8 cellular contexts compared by ENCODE assay signal in genomic region chr17:17681744-17682292, GRCh38. TPM values are rescaled to one million over a fixed set of nuclear protein-coding genes. Genes with fewer than 3 reads are reported as not detected.
A peak's percentile ranks its signal among the peaks of the same experiment; 100 is the strongest.
DNase-seq lines count a peak whose midpoint lies in the region; ATAC-seq and TF ChIP-seq lines count a peak whose summit lies in the region.

No MANE protein-coding gene starts in this region.

- no peaks in the 10 kb centered on the region for H3K9me3 Mint-ChIP-seq in activated T-cell treated with anti-CD3 and anti-CD28 coated beads, Interleukin-2, amount 50 U/mL, for 4 hours
- no peaks in the 10 kb centered on the region for H3K9me3 Mint-ChIP-seq in osteocyte (ENCODE audit: unreplicated experiment)

- H3K4me3 ChIP-seq in Jurkat, Clone E6-1 (ENCODE audit: low read length), result peak overlapping the region; percentile 74
- peak overlapping the region; percentile 72 for H3K4me3 ChIP-seq in fibroblast of villous mesenchyme (ENCODE audit: low read depth, low read length)

- no peaks in the 10 kb centered on the region for H3K27me3 Mint-ChIP-seq in activated T-cell treated with anti-CD3 and anti-CD28 coated beads, Interleukin-2, amount 50 U/mL, for 4 hours (ENCODE audit: low read depth)
- no peaks in the 10 kb centered on the region for H3K27me3 Mint-ChIP-seq in osteocyte (ENCODE audit: unreplicated experiment)

- no peak for TF ChIP-seq CTCF in fibroblast of villous mesenchyme (IDR thresholded peaks at IDR 0.05; ENCODE audit: insufficient read depth, low read depth, low read length)
- TF ChIP-seq CTCF in osteocyte (IDR thresholded peaks at IDR 0.05), result no peak

- H3K4me3 Mint-ChIP-seq in activated T-cell treated with anti-CD3 and anti-CD28 coated beads, Interleukin-2, amount 50 U/mL, for 4 hours, result peak overlapping the region; percentile 87
- H3K4me3 Mint-ChIP-seq in osteocyte (ENCODE audit: unreplicated experiment), result peak overlapping the region; percentile 86

- peaks cover 24% of the 10 kb centered on the region for H3K4me1 Mint-ChIP-seq in activated T-cell treated with anti-CD3 and anti-CD28 coated beads, Interleukin-2, amount 50 U/mL, for 4 hours (ENCODE audit: low read depth)
- peaks cover 34% of the 10 kb centered on the region for H3K4me1 Mint-ChIP-seq in osteocyte (ENCODE audit: unreplicated experiment)

- peak; percentile 20 for DNase-seq in AG08395 (ENCODE audit: low spot score)
- no peak for DNase-seq in Jurkat, Clone E6-1 (ENCODE audit: low read depth, low spot score)
- DNase-seq in activated T-cell treated with anti-CD3 and anti-CD28 coated beads, Interleukin-2, amount 50 U/mL, for 4 hours, result peak; percentile 21
- peak; percentile 32 for DNase-seq in fibroblast of villous mesenchyme (ENCODE audit: low read depth)
- DNase-seq in osteocyte (ENCODE audit: extremely low spot score, unreplicated experiment), result no peak
- no peak for DNase-seq in NCI-H1694 (lab: John Stamatoyannopoulos, UW)

- no peaks in the 10 kb centered on the region for H3K36me3 Mint-ChIP-seq in activated T-cell treated with anti-CD3 and anti-CD28 coated beads, Interleukin-2, amount 50 U/mL, for 4 hours (ENCODE audit: insufficient read depth)
- no peaks in the 10 kb centered on the region for H3K36me3 Mint-ChIP-seq in osteocyte (ENCODE audit: unreplicated experiment)

- H3K27ac Mint-ChIP-seq in osteocyte (ENCODE audit: unreplicated experiment), result peak overlapping the region; percentile 76

- ATAC-seq in GM19324 (IDR thresholded peaks at IDR 0.05; ENCODE audit: low FRiP score, unreplicated experiment) (peak; percentile 22), HG03280 (IDR thresholded peaks at IDR 0.05; ENCODE audit: unreplicated experiment) (no peak)
- ATAC-seq in activated T-cell treated with anti-CD3 and anti-CD28 coated beads, Interleukin-2, amount 50 U/mL, for 4 hours, result peak; percentile 31 to 34

RNA-seq across cellular contexts. Expression of gene RAI1, which starts 0.6 kb away (rescaled TPM):
- 16.2 TPM for polyA plus RNA-seq in Jurkat, Clone E6-1 (2012; ENCODE audit: insufficient read depth, insufficient read length)
- 10 to 100 TPM; 19.9 to 22.4 (median 20.1) TPM for total RNA-seq in activated T-cell treated with anti-CD3 and anti-CD28 coated beads, Interleukin-2, amount 50 U/mL, for 4 hours
- 16.0 and 24.2 TPM in 2 replicates for total RNA-seq in fibroblast of villous mesenchyme
- 40.0 and 40.1 TPM in 2 replicates for total RNA-seq in osteocyte

Comparison
In these comparisons a context has a peak if more than half of its experiments do, and no peak if none do; other contexts are left out.
1. DNase-seq: peak in AG08395 (single experiment), activated T-cell treated with anti-CD3 and anti-CD28 coated beads, Interleukin-2, amount 50 U/mL, for 4 hours (single experiment) and fibroblast of villous mesenchyme (single experiment); none in Jurkat, Clone E6-1 (single experiment), osteocyte (single experiment) and NCI-H1694 (single experiment).